Comparison of ENCODE assay signal across 14 cellular contexts in genomic region chr17:11825902-11826301, GRCh38.
DNase-seq lines count a peak whose midpoint lies in the region; ATAC-seq and TF ChIP-seq lines count a peak whose summit lies in the region.
"Had no signal": no experiment of that assay in that cellular context is flagged by ENCODE, and none has a peak within 500 bp of the region (broad histone marks: within the 10 kb centered on the region; RNA-seq: fewer than 3 reads in every experiment).

No MANE protein-coding gene starts in this region.

- intact Hi-C loops in esophagus muscularis mucosa (cut with DNase I) = no loop called here

- H3K27me3 ChIP-seq in esophagus muscularis mucosa (no peaks in the 10 kb centered on the region), neuron (ENCODE audit: insufficient read depth, low read length) (no peaks in the 10 kb centered on the region)

- no peak overlapping the region for H3K4me3 Mint-ChIP-seq in activated naive CD8-positive, alpha-beta T cell treated with anti-CD3 and anti-CD28 coated beads, Interleukin-2, amount 50 U/mL, for 24 hours
- H3K4me3 Mint-ChIP-seq: CD4-positive, alpha-beta T cell had no signal

- no peaks in the 10 kb centered on the region for H3K4me1 Mint-ChIP-seq in activated naive CD8-positive, alpha-beta T cell treated with anti-CD3 and anti-CD28 coated beads, Interleukin-2, amount 50 U/mL, for 24 hours

- TF ChIP-seq CTCF in esophagus muscularis mucosa (IDR thresholded peaks at IDR 0.05) = no peak

- no peaks in the 10 kb centered on the region for H3K36me3 Mint-ChIP-seq in activated naive CD8-positive, alpha-beta T cell treated with anti-CD3 and anti-CD28 coated beads, Interleukin-2, amount 50 U/mL, for 24 hours (ENCODE audit: low read depth)

- no peaks in the 10 kb centered on the region for H3K27me3 Mint-ChIP-seq in activated naive CD8-positive, alpha-beta T cell treated with anti-CD3 and anti-CD28 coated beads, Interleukin-2, amount 50 U/mL, for 24 hours
- H3K27me3 Mint-ChIP-seq: CD4-positive, alpha-beta T cell had no signal

- WGBS in esophagus muscularis mucosa = 61% methylated on average over 2 of the region's 2 CpGs

- no peak overlapping the region for H3K27ac ChIP-seq in esophagus muscularis mucosa (replicated peaks in 1 of 4)
- H3K27ac ChIP-seq: 22Rv1 had no signal

- H3K36me3 ChIP-seq in esophagus muscularis mucosa = no peaks in the 10 kb centered on the region
- no peaks in the 10 kb centered on the region for H3K36me3 ChIP-seq in neuron (ENCODE audit: insufficient read depth, low read length)
- H3K36me3 ChIP-seq: HAP-1 had no signal

- H3K9me3 ChIP-seq in esophagus muscularis mucosa (no peaks in the 10 kb centered on the region), neuron (ENCODE audit: low read length) (no peaks in the 10 kb centered on the region)
- H3K9me3 ChIP-seq: HAP-1 had no signal

- H3K9me3 Mint-ChIP-seq in activated naive CD8-positive, alpha-beta T cell treated with anti-CD3 and anti-CD28 coated beads, Interleukin-2, amount 50 U/mL, for 24 hours = peaks cover 12% of the 10 kb centered on the region

- TF ChIP-seq EP300 in esophagus muscularis mucosa (IDR thresholded peaks at IDR 0.05) = no peak

- peak overlapping the region; percentile 15 for H2AFZ ChIP-seq in neuron (ENCODE audit: low read depth, low read length)

- no peak for TF ChIP-seq POLR2A in esophagus muscularis mucosa (IDR thresholded peaks at IDR 0.05; ENCODE audit: low read depth)

- peak; percentile 9 for DNase-seq in NCI-H82 (lab: John Stamatoyannopoulos, UW)
- DNase-seq in NCI-H82 treated with DMSO at 0.1 percent for 48 hours (lab: John Stamatoyannopoulos, UW; ENCODE audit: unreplicated experiment) = no peak
- DNase-seq in esophagus muscularis mucosa (ENCODE audit: extremely low spot score) = peak; percentile 39
- DNase-seq in stimulated activated CD4-positive, alpha-beta T cell treated with anti-CD3 and anti-CD28 coated beads, Interleukin-4, amount 100 ng/mL, for 24 hours = no peak
- no peak for DNase-seq in activated naive CD8-positive, alpha-beta T cell treated with anti-CD3 and anti-CD28 coated beads, Interleukin-2, amount 50 U/mL, for 24 hours
- no peak for DNase-seq in G401 (ENCODE audit: low spot score)
- DNase-seq: C1 segment of cervical spinal cord; Calu3; CD4-positive, alpha-beta T cell; DMS53 had no signal

- H3K4me3 ChIP-seq in esophagus muscularis mucosa = no peak overlapping the region
- no peak overlapping the region for H3K4me3 ChIP-seq in neuron (ENCODE audit: low read length)
- H3K4me3 ChIP-seq: HAP-1 had no signal

- no peak for ATAC-seq in activated naive CD8-positive, alpha-beta T cell treated with anti-CD3 and anti-CD28 coated beads, Interleukin-2, amount 50 U/mL, for 24 hours
- ATAC-seq: HepG2 had no signal

- in situ Hi-C loops in G401 (cut with HindIII; ENCODE audit: low sequenced_read_pairs) = no loop called here

- H3K27ac Mint-ChIP-seq in activated naive CD8-positive, alpha-beta T cell treated with anti-CD3 and anti-CD28 coated beads, Interleukin-2, amount 50 U/mL, for 24 hours = no peak overlapping the region
- H3K27ac Mint-ChIP-seq: CD4-positive, alpha-beta T cell had no signal

- H3K4me1 ChIP-seq in esophagus muscularis mucosa = no peaks in the 10 kb centered on the region
- peaks cover 3% of the 10 kb centered on the region for H3K4me1 ChIP-seq in neuron (ENCODE audit: insufficient read depth, low read length)
- H3K4me1 ChIP-seq: HAP-1 had no signal

Comparison
In these comparisons a context has a peak if more than half of its experiments do, and no peak if none do; other contexts are left out.
1. DNase-seq: peak in NCI-H82 (single experiment) and esophagus muscularis mucosa (single experiment); none in NCI-H82 treated with DMSO at 0.1 percent for 48 hours (single experiment), stimulated activated CD4-positive, alpha-beta T cell treated with anti-CD3 and anti-CD28 coated beads, Interleukin-4, amount 100 ng/mL, for 24 hours (single experiment), activated naive CD8-positive, alpha-beta T cell treated with anti-CD3 and anti-CD28 coated beads, Interleukin-2, amount 50 U/mL, for 24 hours (single experiment) and G401 (single experiment).